In the genomic region with DNA sequence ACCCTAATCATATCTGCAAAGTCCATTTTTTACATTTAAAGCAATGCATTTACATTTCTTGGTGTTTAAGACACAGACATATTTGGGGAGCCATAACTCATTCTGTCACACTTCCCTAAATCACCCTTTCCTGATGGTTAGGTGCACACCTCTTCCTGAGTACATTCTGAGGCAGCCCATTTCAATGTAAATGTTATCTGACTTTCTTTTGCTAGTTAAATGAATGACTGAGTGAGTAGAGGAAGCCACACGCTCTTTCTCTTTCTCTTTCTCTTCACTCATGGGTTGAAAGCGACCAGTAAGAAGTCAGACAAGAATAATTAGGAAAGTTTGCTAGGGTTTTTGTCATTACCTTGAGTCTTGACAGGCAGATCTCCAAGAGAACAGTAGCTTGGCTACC, we compare ENCODE assay signal across 11 cellular contexts.
A peak's percentile ranks its signal among the peaks of the same experiment; 100 is the strongest.
DNase-seq lines count a peak whose midpoint lies in the region; ATAC-seq and TF ChIP-seq lines count a peak whose summit lies in the region.
"Had no signal": no experiment of that assay in that cellular context is flagged by ENCODE, and none has a peak within 500 bp of the region (broad histone marks: within the 10 kb centered on the region; RNA-seq: fewer than 3 reads in every experiment).

No MANE protein-coding gene starts in this region.

- H3K27me3 Mint-ChIP-seq in naive thymus-derived CD4-positive, alpha-beta T cell = peaks cover 0 to 11% (median 0%) of the 10 kb centered on the region in 5 donors
- H3K27me3 Mint-ChIP-seq in progenitor cell of endocrine pancreas = no peaks in the 10 kb centered on the region

- no peaks in the 10 kb centered on the region for H3K36me3 ChIP-seq in BLaER1
- H3K36me3 ChIP-seq in trophoblast cell (ENCODE audit: control insufficient read depth in 1 of 2, insufficient read depth in 2 of 2, low read length in 2 of 2) = no peaks in the 10 kb centered on the region
- no peaks in the 10 kb centered on the region for H3K36me3 ChIP-seq in naive thymus-derived CD4-positive, alpha-beta T cell (ENCODE audit: control insufficient read depth in 2 of 3, insufficient read depth in 3 of 3, low read length in 3 of 3)
- no peaks in the 10 kb centered on the region for H3K36me3 ChIP-seq in breast epithelium

- no peak overlapping the region for H2BK5ac ChIP-seq in trophoblast cell (ENCODE audit: low read depth, low read length, poor library complexity)

- H3K27me3 ChIP-seq in BLaER1 = no peaks in the 10 kb centered on the region
- no peaks in the 10 kb centered on the region for H3K27me3 ChIP-seq in trophoblast cell (ENCODE audit: insufficient read depth, low read length)
- H3K27me3 ChIP-seq in naive thymus-derived CD4-positive, alpha-beta T cell (ENCODE audit: control insufficient read depth in 2 of 2, insufficient read depth in 2 of 2, low read length in 2 of 2) = no peaks in the 10 kb centered on the region
- no peaks in the 10 kb centered on the region for H3K27me3 ChIP-seq in breast epithelium

- H3K9me3 Mint-ChIP-seq in naive thymus-derived CD4-positive, alpha-beta T cell = peaks cover 0 to 4% (median 0%) of the 10 kb centered on the region in 11 donors
- H3K9me3 Mint-ChIP-seq in progenitor cell of endocrine pancreas (ENCODE audit: low read depth) = no peaks in the 10 kb centered on the region

- H3K4me3 ChIP-seq in BLaER1 (no peak overlapping the region), trophoblast cell (ENCODE audit: low read depth, low read length) (no peak overlapping the region), breast epithelium (no peak overlapping the region)
- H3K4me3 ChIP-seq in naive thymus-derived CD4-positive, alpha-beta T cell (ENCODE audit: low read length) = no peak overlapping the region

- WGBS in trophoblast cell (ENCODE audit: extremely low coverage, insufficient coverage, insufficient read length) = no CpG with 5 or more reads among the region's 2 CpGs

- H3K27ac ChIP-seq in BLaER1 (no peak overlapping the region), trophoblast cell (ENCODE audit: low read depth, low read length) (no peak overlapping the region), breast epithelium (no peak overlapping the region)
- H3K27ac ChIP-seq in naive thymus-derived CD4-positive, alpha-beta T cell (ENCODE audit: low read depth, low read length) = no peak overlapping the region

- peak overlapping the region in 2 of 10 donors; percentile 2 to 55 for H3K4me3 Mint-ChIP-seq in naive thymus-derived CD4-positive, alpha-beta T cell
- H3K4me3 Mint-ChIP-seq in progenitor cell of endocrine pancreas (ENCODE audit: low read depth) = no peak overlapping the region

- no peak overlapping the region for H4K12ac ChIP-seq in trophoblast cell (ENCODE audit: low read depth, low read length)

- no peak overlapping the region for H3K14ac ChIP-seq in trophoblast cell (ENCODE audit: low read length)

- no peak overlapping the region for H2BK120ac ChIP-seq in trophoblast cell (ENCODE audit: insufficient read depth, low read length, poor library complexity)

- no peak overlapping the region for H3K18ac ChIP-seq in trophoblast cell (ENCODE audit: low read length)

- no peak overlapping the region for H2AFZ ChIP-seq in trophoblast cell (ENCODE audit: insufficient read depth, low read length, poor library complexity)

- no peaks in the 10 kb centered on the region for H3K79me2 ChIP-seq in trophoblast cell (ENCODE audit: control insufficient read depth, insufficient read depth, low read length, poor library complexity)

- H3K79me1 ChIP-seq in trophoblast cell (ENCODE audit: low read length) = no peaks in the 10 kb centered on the region

- no peak overlapping the region for H2AK5ac ChIP-seq in trophoblast cell (ENCODE audit: low read length)

- H3K9me3 ChIP-seq in BLaER1 (peaks cover 22% of the 10 kb centered on the region), trophoblast cell (ENCODE audit: insufficient read depth, low read depth, low read length) (no peaks in the 10 kb centered on the region), breast epithelium (no peaks in the 10 kb centered on the region)
- no peaks in the 10 kb centered on the region for H3K9me3 ChIP-seq in naive thymus-derived CD4-positive, alpha-beta T cell (ENCODE audit: control insufficient read depth in 2 of 3, low read length in 3 of 3)

- no peak overlapping the region for H2BK12ac ChIP-seq in trophoblast cell (ENCODE audit: low read length)

- H4K91ac ChIP-seq in trophoblast cell (ENCODE audit: low read depth, low read length) = no peak overlapping the region

- POLR2A ChIA-PET in naive thymus-derived CD4-positive, alpha-beta T cell (lab: Charles Lee) = no interaction called here

- intact Hi-C loops in naive thymus-derived CD4-positive, alpha-beta T cell (cut with micrococcal nuclease) = loop anchor here in 1 of 2 donors (1.0 kb wide), 1 partner anchor 9 kb away; no protein-coding TSS in a partner anchor
- intact Hi-C loops in breast epithelium (cut with DNase I; ENCODE audit: low total_unique reads) = no loop called here

- peak overlapping the region in 4 of 9 donors; percentile 3 to 44 (median 29) for H3K27ac Mint-ChIP-seq in naive thymus-derived CD4-positive, alpha-beta T cell
- no peak overlapping the region for H3K27ac Mint-ChIP-seq in progenitor cell of endocrine pancreas

- DNase-seq in trophoblast cell (no peak), progenitor cell of endocrine pancreas (ENCODE audit: low spot score, unreplicated experiment) (no peak), breast epithelium (ENCODE audit: low spot score in 2 of 2) (no peak)
- DNase-seq in naive thymus-derived CD4-positive, alpha-beta T cell = no peak
- DNase-seq: activated CD8-positive, alpha-beta memory T cell treated with anti-CD3 and anti-CD28 coated beads, Interleukin-2, amount 50 U/mL, for 4 hours; hypothalamus; NCI-H1092 treated with DMSO at 0.1 percent for 48 hours had no signal

- H3K36me3 Mint-ChIP-seq in naive thymus-derived CD4-positive, alpha-beta T cell = peaks cover 0 to 5% (median 0%) of the 10 kb centered on the region in 5 donors
- H3K36me3 Mint-ChIP-seq in progenitor cell of endocrine pancreas (ENCODE audit: insufficient read depth) = no peaks in the 10 kb centered on the region

- peaks cover 4 to 20% (median 6%) of the 10 kb centered on the region in 7 donors for H3K4me1 Mint-ChIP-seq in naive thymus-derived CD4-positive, alpha-beta T cell
- H3K4me1 Mint-ChIP-seq in progenitor cell of endocrine pancreas (ENCODE audit: low read depth) = peaks cover 5% of the 10 kb centered on the region

- CTCF ChIA-PET in naive thymus-derived CD4-positive, alpha-beta T cell (lab: Charles Lee) = no interaction called here

- ATAC-seq in GM19023 (IDR thresholded peaks at IDR 0.05; ENCODE audit: unreplicated experiment) (peak; percentile 97), HG02642 (IDR thresholded peaks at IDR 0.05; ENCODE audit: poor library complexity, unreplicated experiment) (peak; percentile 96), HG03558 (IDR thresholded peaks at IDR 0.05; ENCODE audit: extremely low read depth, unreplicated experiment) (peak; percentile 94)
- no peak for ATAC-seq in naive thymus-derived CD4-positive, alpha-beta T cell

- no peak for TF ChIP-seq POLR2A in breast epithelium (IDR thresholded peaks at IDR 0.05)

- no peak overlapping the region for H3K4ac ChIP-seq in trophoblast cell (ENCODE audit: low read depth, low read length)

- H3K4me2 ChIP-seq in BLaER1 (0 out of 2 replicates have a peak overlapping the region, but pooled peaks have one; percentile 3), trophoblast cell (ENCODE audit: low read length) (no peak overlapping the region)

- H3K4me1 ChIP-seq in BLaER1 (0 out of 2 replicates have a peak, but pooled peaks cover 6% of the 10 kb centered on the region), trophoblast cell (ENCODE audit: control insufficient read depth in 1 of 2, insufficient read depth in 2 of 2, low read length in 2 of 2) (no peaks in the 10 kb centered on the region), breast epithelium (no peaks in the 10 kb centered on the region)
- H3K4me1 ChIP-seq in naive thymus-derived CD4-positive, alpha-beta T cell (ENCODE audit: control insufficient read depth in 2 of 2, insufficient read depth in 2 of 2, low read length in 2 of 2) = peaks cover 0 to 4% of the 10 kb centered on the region in 2 donors

- H3K23ac ChIP-seq in trophoblast cell (ENCODE audit: low read length) = no peak overlapping the region

- H3K9ac ChIP-seq in BLaER1 (no peak overlapping the region), trophoblast cell (ENCODE audit: low read length) (no peak overlapping the region)

- TF ChIP-seq CTCF in progenitor cell of endocrine pancreas (IDR thresholded peaks at IDR 0.05; ENCODE audit: unreplicated experiment) (no peak), breast epithelium (IDR thresholded peaks at IDR 0.05) (no peak)

- H4K20me1 ChIP-seq in BLaER1 = no peaks in the 10 kb centered on the region

- H4K8ac ChIP-seq in trophoblast cell (ENCODE audit: low read depth, low read length) = no peak overlapping the region
